Comparison of ENCODE assay signal across 17 cellular contexts in genomic region chr7:46411236-46411635, GRCh38.
"Had no signal": no experiment of that assay in that cellular context is flagged by ENCODE, and none has a peak within 500 bp of the region (broad histone marks: within the 10 kb centered on the region; RNA-seq: fewer than 3 reads in every experiment).

No MANE protein-coding gene starts in this region.

- H3K27ac ChIP-seq: coronary artery, dorsolateral prefrontal cortex, esophagus muscularis mucosa, foreskin keratinocyte, gastroesophageal sphincter, heart right ventricle, left lung, lower lobe of right lung had no signal

- H3K9me3 ChIP-seq: esophagus muscularis mucosa, gastroesophageal sphincter, heart right ventricle, left lung, lower lobe of right lung had no signal

- H3K4me1 ChIP-seq: esophagus muscularis mucosa, foreskin keratinocyte, gastroesophageal sphincter, left lung, lower lobe of right lung had no signal

- H3K27me3 ChIP-seq: dorsolateral prefrontal cortex, esophagus muscularis mucosa, foreskin keratinocyte, gastroesophageal sphincter, heart right ventricle, left lung had no signal

- H3K4me3 ChIP-seq: coronary artery, dorsolateral prefrontal cortex, esophagus muscularis mucosa, gastroesophageal sphincter, heart right ventricle, left lung, lower lobe of right lung had no signal

- DNase-seq: dermis blood vessel endothelial cell; dorsolateral prefrontal cortex; effector CD4-positive, alpha-beta T cell; effector memory CD4-positive, alpha-beta T cell; foreskin keratinocyte; head of caudate nucleus; heart right ventricle; hippocampal formation; left cardiac atrium; left lung; left ventricle myocardium superior; lower lobe of right lung; mesenchymal stem cell; midbrain had no signal

- H3K36me3 ChIP-seq: esophagus muscularis mucosa, gastroesophageal sphincter, heart right ventricle, left lung, lower lobe of right lung had no signal

- ATAC-seq: foreskin keratinocyte, gastroesophageal sphincter, heart right ventricle, left cardiac atrium, left lung, left ventricle myocardium superior, lower lobe of right lung had no signal
